Comparison of ENCODE assay signal across 9 cellular contexts in the genomic region with DNA sequence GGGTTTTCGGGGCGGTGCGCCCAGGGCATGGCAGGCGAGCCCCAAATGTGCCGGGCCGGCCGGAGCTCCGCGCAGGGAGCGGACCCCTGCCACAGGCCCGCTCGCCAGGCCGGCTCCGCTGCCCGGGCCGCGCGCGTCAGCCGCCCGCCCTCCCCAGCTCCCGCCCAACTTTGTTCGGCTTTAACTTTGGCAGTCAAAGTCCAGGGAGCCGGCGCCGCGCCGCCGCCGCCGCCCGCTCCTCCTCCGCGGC. TPM values are rescaled to one million over a fixed set of nuclear protein-coding genes. Genes with fewer than 3 reads are reported as not detected.
DNase-seq lines count a peak whose midpoint lies in the region; ATAC-seq, FAIRE-seq and TF ChIP-seq lines count a peak whose summit lies in the region.
"Had no signal": no experiment of that assay in that cellular context is flagged by ENCODE, and none has a peak within 500 bp of the region (broad histone marks: within the 10 kb centered on the region; RNA-seq: fewer than 3 reads in every experiment).

No MANE protein-coding gene starts in this region.

- FAIRE-seq in kidney (lab: Jason Lieb, UNC) (no peak), GM12892 (lab: Jason Lieb, UNC) (no peak)
- FAIRE-seq: islet of Langerhans had no signal

- DNase-seq in NCI-H82 (lab: John Stamatoyannopoulos, UW) = peak; percentile 75
- DNase-seq in NCI-H82 treated with DMSO at 0.1 percent for 48 hours (lab: John Stamatoyannopoulos, UW; ENCODE audit: unreplicated experiment) = no peak
- peak in 1 of 2 donors; percentile 71 for DNase-seq in cardiac fibroblast (ENCODE audit: low read depth in 2 of 2)
- DNase-seq in kidney = no peak
- DNase-seq in stimulated activated naive CD4-positive, alpha-beta T cell treated with Interleukin-2 at 50 U/mL for 16 hours (lab: John Stamatoyannopoulos, UW) = peak; percentile 42
- DNase-seq in GM12892 (ENCODE audit: insufficient read length) = no peak

- no peaks in the 10 kb centered on the region for H3K9me3 ChIP-seq in OCI-LY3 (ENCODE audit: insufficient read depth, low read length)
- H3K9me3 ChIP-seq in kidney (ENCODE audit: control insufficient read depth in 1 of 2, low read length in 2 of 2) = no peaks in the 10 kb centered on the region

- intact Hi-C loops in kidney (cut with DNase I) = no loop called here

- TF ChIP-seq CTCF in OCI-LY3 (IDR thresholded peaks at IDR 0.05; ENCODE audit: low read depth, low read length) = no peak
- no peak for TF ChIP-seq CTCF in cardiac fibroblast (IDR thresholded peaks at IDR 0.05; ENCODE audit: low read depth, low read length)
- no peak for TF ChIP-seq CTCF in kidney (IDR thresholded peaks at IDR 0.05; ENCODE audit: borderline replicate concordance, extremely low read depth, insufficient read depth)

- peak overlapping the region; percentile 96 for H3K9ac ChIP-seq in OCI-LY3 (ENCODE audit: low read length)
- peak overlapping the region; percentile 71 to 93 for H3K9ac ChIP-seq in kidney (ENCODE audit: low read length in 2 of 2)

- TF ChIP-seq POLR2A in GM12892 (IDR thresholded peaks at IDR 0.05; ENCODE audit: low read depth, low read length) = no peak

- H3K27ac ChIP-seq in OCI-LY3 (ENCODE audit: low read length) (peak overlapping the region; percentile 85), kidney (ENCODE audit: low read depth in 2 of 2, low read length in 2 of 2) (peak overlapping the region; percentile 93 to 94)

- H3K27me3 ChIP-seq in OCI-LY3 (ENCODE audit: low read depth, low read length) = no peaks in the 10 kb centered on the region

- peaks cover 3% of the 10 kb centered on the region for H3K36me3 ChIP-seq in OCI-LY3 (replicated peaks; ENCODE audit: low read depth, low read length)
- peaks cover 2 to 4% of the 10 kb centered on the region in 2 donors for H3K36me3 ChIP-seq in kidney (ENCODE audit: control insufficient read depth in 1 of 2, insufficient read depth in 2 of 2, low read length in 2 of 2)

- peak; percentile 37 for ATAC-seq in HG02571 (IDR thresholded peaks at IDR 0.05; ENCODE audit: unreplicated experiment)

- H3K4me2 ChIP-seq in OCI-LY3 (ENCODE audit: low read length) = peak overlapping the region; percentile 87

- H4K20me1 ChIP-seq in OCI-LY3 (ENCODE audit: insufficient read depth, low read length) = no peaks in the 10 kb centered on the region

- peak overlapping the region; percentile 100 for H2AFZ ChIP-seq in OCI-LY3 (ENCODE audit: low read depth, low read length)

- H3K4me1 ChIP-seq in OCI-LY3 (ENCODE audit: low read length) (peaks cover 8% of the 10 kb centered on the region), kidney (ENCODE audit: control insufficient read depth in 1 of 2, insufficient read depth in 1 of 2, low read depth in 1 of 2, low read length in 2 of 2) (peaks cover 0 to 5% of the 10 kb centered on the region in 2 donors)

- peak overlapping the region; percentile 99 for H3K4me3 ChIP-seq in OCI-LY3 (ENCODE audit: low read length)
- H3K4me3 ChIP-seq in cardiac fibroblast (replicated peaks in 1 of 2; ENCODE audit: low read depth in 2 of 2, low read length in 2 of 2) = peak overlapping the region; percentile 82 to 85
- H3K4me3 ChIP-seq in kidney (ENCODE audit: low read length in 2 of 2) = peak overlapping the region; percentile 83 to 96

- H3K79me2 ChIP-seq in OCI-LY3 (ENCODE audit: low read length) = peaks cover 14% of the 10 kb centered on the region

RNA-seq across cellular contexts. Expression of gene SLC35D1, which starts 0.5 kb away (rescaled TPM):
- total RNA-seq in kidney = 11.8 TPM
- polyA plus RNA-seq in kidney (ENCODE audit: insufficient read depth, low read depth, low replicate concordance) = 5.7 TPM
- 5.6 TPM for polyA plus RNA-seq in GM12892 (2012; ENCODE audit: missing spikeins)

Comparison
In these comparisons a context has a peak if more than half of its experiments do, and no peak if none do; other contexts are left out.
1. DNase-seq: peak in NCI-H82 (single experiment) and stimulated activated naive CD4-positive, alpha-beta T cell treated with Interleukin-2 at 50 U/mL for 16 hours (single experiment); none in NCI-H82 treated with DMSO at 0.1 percent for 48 hours (single experiment), kidney (single experiment) and GM12892 (single experiment).
2. Peak in every context shown above with its lines, with median percentiles within 50 percentile points of each other: H3K4me3 ChIP-seq.